In the genomic region with DNA sequence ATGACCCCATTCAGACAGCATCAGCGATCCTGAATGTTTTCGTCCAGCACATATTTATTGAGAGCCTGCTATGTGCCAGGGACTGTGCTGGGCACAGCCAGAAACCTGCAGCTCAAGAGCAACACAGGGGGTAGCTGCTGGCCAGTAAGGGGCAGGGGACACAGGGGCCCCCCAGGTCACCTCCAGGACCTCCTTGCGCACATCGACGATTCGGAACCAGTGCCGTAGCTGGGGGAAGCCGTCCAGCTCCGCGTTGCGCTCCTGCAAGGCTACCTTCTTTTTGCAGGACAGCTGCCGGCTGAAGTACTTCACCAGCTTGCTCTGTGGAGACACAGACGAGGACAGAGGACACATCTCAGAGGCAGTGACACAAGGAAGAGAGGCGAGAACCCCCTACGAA, we compare ENCODE assay signal across 28 cellular contexts.
"Had no signal": no experiment of that assay in that cellular context is flagged by ENCODE, and none has a peak within 500 bp of the region (broad histone marks: within the 10 kb centered on the region; RNA-seq: fewer than 3 reads in every experiment).

No MANE protein-coding gene starts in this region.

- H3K9me3 ChIP-seq: colonic mucosa, esophagus muscularis mucosa, esophagus squamous epithelium, gastrocnemius medialis, gastroesophageal sphincter, heart left ventricle had no signal

- H3K4me1 ChIP-seq: colonic mucosa, esophagus muscularis mucosa, gastrocnemius medialis, gastroesophageal sphincter, heart left ventricle, heart right ventricle had no signal

- H3K4me3 ChIP-seq: colonic mucosa, coronary artery, dorsolateral prefrontal cortex, esophagus muscularis mucosa, esophagus squamous epithelium, gastrocnemius medialis, gastroesophageal sphincter, heart left ventricle, heart right ventricle had no signal

- DNase-seq: colonic mucosa; cortex of kidney; dermis blood vessel endothelial cell; dorsolateral prefrontal cortex; effector CD4-positive, alpha-beta T cell; effector CD8-positive, alpha-beta T cell; effector memory CD4-positive, alpha-beta T cell; effector memory CD8-positive, alpha-beta T cell; endodermal cell; erythroblast; esophagus squamous epithelium; foreskin fibroblast; foreskin keratinocyte; foreskin melanocyte; gastrocnemius medialis; glutamatergic neuron; head of caudate nucleus; heart left ventricle; heart right ventricle had no signal

- H3K27ac ChIP-seq: colonic mucosa, coronary artery, dorsolateral prefrontal cortex, epithelial cell of prostate, esophagus muscularis mucosa, esophagus squamous epithelium, foreskin keratinocyte, gastrocnemius medialis, gastroesophageal sphincter, heart left ventricle, heart right ventricle had no signal

- H3K27me3 ChIP-seq: colonic mucosa, dorsolateral prefrontal cortex, foreskin keratinocyte, gastrocnemius medialis had no signal

- FAIRE-seq: colon, endometrium, endothelial cell of umbilical vein, frontal cortex had no signal

- ATAC-seq: effector memory CD8-positive, alpha-beta T cell; esophagus mucosa; foreskin keratinocyte; gastrocnemius medialis; gastroesophageal sphincter; heart left ventricle; heart right ventricle had no signal

- H3K36me3 ChIP-seq: colonic mucosa, esophagus muscularis mucosa, esophagus squamous epithelium, gastrocnemius medialis, gastroesophageal sphincter, heart left ventricle, heart right ventricle had no signal
